Comparison of ENCODE assay signal across 10 cellular contexts in the genomic region with DNA sequence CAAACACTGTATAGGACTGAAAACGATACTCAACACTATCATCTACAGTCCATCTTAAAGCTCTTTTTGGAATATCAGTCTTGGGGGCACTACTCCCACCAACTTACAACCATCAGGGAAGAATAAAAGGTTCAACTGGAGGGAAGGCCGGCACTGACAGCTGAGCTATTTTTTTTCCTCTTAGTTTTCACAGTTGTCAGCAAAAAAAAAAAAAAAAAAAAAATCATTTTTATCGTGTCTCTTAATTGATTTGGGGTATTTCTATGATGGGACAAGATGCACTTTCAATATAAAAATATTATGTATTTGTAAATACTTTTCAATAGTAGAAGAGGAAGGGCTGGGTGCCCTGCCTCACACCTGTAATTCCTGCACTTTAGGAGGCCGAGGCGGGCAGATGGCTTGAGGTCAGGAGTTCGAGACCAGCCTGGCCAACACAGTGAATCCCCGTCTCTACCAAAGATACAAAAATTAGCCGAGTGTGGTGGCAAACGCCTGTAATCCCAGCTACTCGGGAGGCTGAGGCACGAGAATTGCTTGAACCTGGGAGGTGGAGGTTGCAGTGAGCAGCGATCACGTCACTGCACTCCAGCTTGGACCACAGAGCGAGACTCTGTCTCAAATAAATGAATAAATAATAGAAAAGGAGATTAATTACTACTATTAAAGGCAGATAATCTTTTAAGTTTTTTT. TPM values are rescaled to one million over a fixed set of nuclear protein-coding genes. Genes with fewer than 3 reads are reported as not detected.
A peak's percentile ranks its signal among the peaks of the same experiment; 100 is the strongest.
DNase-seq lines count a peak whose midpoint lies in the region; ATAC-seq, FAIRE-seq and TF ChIP-seq lines count a peak whose summit lies in the region.
"Had no signal": no experiment of that assay in that cellular context is flagged by ENCODE, and none has a peak within 500 bp of the region (broad histone marks: within the 10 kb centered on the region; RNA-seq: fewer than 3 reads in every experiment).

No MANE protein-coding gene starts in this region.

- H3K4me3 Mint-ChIP-seq in CD4-positive, alpha-beta memory T cell: peak overlapping the region; percentile 25 to 92 (median 63)
- H3K4me3 Mint-ChIP-seq in astrocyte (ENCODE audit: unreplicated experiment): no peak overlapping the region

- TF ChIP-seq CTCF in astrocyte (IDR thresholded peaks at IDR 0.05; ENCODE audit: insufficient read depth, low read depth, low read length): no peak

- peak overlapping the region; percentile 88 for H3K27ac ChIP-seq in CD4-positive, alpha-beta memory T cell (ENCODE audit: low read depth, low read length)
- H3K27ac ChIP-seq in KOPT-K1 (ENCODE audit: low read depth, low read length, poor library complexity, severe bottlenecking): peak overlapping the region; percentile 85
- H3K27ac ChIP-seq in astrocyte (ENCODE audit: low read depth, low read length): peak overlapping the region; percentile 92

- H3K27me3 Mint-ChIP-seq in CD4-positive, alpha-beta memory T cell: no peaks in the 10 kb centered on the region
- no peaks in the 10 kb centered on the region for H3K27me3 Mint-ChIP-seq in astrocyte (ENCODE audit: low read depth, unreplicated experiment)

- intact Hi-C loops in CD4-positive, alpha-beta memory T cell (cut with micrococcal nuclease): no loop called here

- H3K9me3 ChIP-seq in CD4-positive, alpha-beta memory T cell (ENCODE audit: control insufficient read depth in 1 of 2, low read length in 2 of 2): no peaks in the 10 kb centered on the region
- H3K9me3 ChIP-seq in KOPT-K1 (ENCODE audit: insufficient read depth, low read length, poor library complexity, severe bottlenecking): no peaks in the 10 kb centered on the region
- no peaks in the 10 kb centered on the region for H3K9me3 ChIP-seq in astrocyte (ENCODE audit: insufficient read depth, low read depth, low read length)
- no peaks in the 10 kb centered on the region for H3K9me3 ChIP-seq in mucosa of stomach (ENCODE audit: control insufficient read depth, low read length)

- peak overlapping the region; percentile 63 to 100 (median 88) for H3K27ac Mint-ChIP-seq in CD4-positive, alpha-beta memory T cell
- H3K27ac Mint-ChIP-seq in astrocyte (ENCODE audit: unreplicated experiment): no peak overlapping the region

- POLR2A ChIA-PET in CD4-positive, alpha-beta memory T cell (lab: Charles Lee; ENCODE audit: partially characterized antibody): interaction anchor here (0.9 kb wide), 1 partner anchor 10 kb away, joined by 3 read pairs; no protein-coding TSS in a partner anchor

- peaks cover 0 to 2% (median 0%) of the 10 kb centered on the region in 8 donors for H3K9me3 Mint-ChIP-seq in CD4-positive, alpha-beta memory T cell
- H3K9me3 Mint-ChIP-seq in astrocyte (ENCODE audit: unreplicated experiment): no peaks in the 10 kb centered on the region

- H3K9ac ChIP-seq in astrocyte (ENCODE audit: low read length) (peak overlapping the region; percentile 92), mucosa of stomach (ENCODE audit: low read length) (peak overlapping the region; percentile 77)

- peaks cover 89% of the 10 kb centered on the region for H3K79me2 ChIP-seq in astrocyte (ENCODE audit: insufficient read depth, low read length)

- H3K4me1 ChIP-seq in CD4-positive, alpha-beta memory T cell (ENCODE audit: insufficient read depth, low read length): peaks cover 54% of the 10 kb centered on the region
- peaks cover 11% of the 10 kb centered on the region for H3K4me1 ChIP-seq in astrocyte (ENCODE audit: insufficient read depth, low read length)
- H3K4me1 ChIP-seq in mucosa of stomach (ENCODE audit: control insufficient read depth, insufficient read depth, low read length): no peaks in the 10 kb centered on the region

- H3K4me2 ChIP-seq in astrocyte (ENCODE audit: low read length): peak overlapping the region; percentile 89

- DNase-seq in CD4-positive, alpha-beta memory T cell: no peak
- DNase-seq in astrocyte (ENCODE audit: low read depth) (no peak), NOMO-1 treated with dmso at 0.1 percent for 144 hours (lab: John Stamatoyannopoulos, UW; ENCODE audit: unreplicated experiment) (no peak), NCI-H2171 treated with DMSO at 0.1 percent for 48 hours (lab: John Stamatoyannopoulos, UW) (no peak), NCI-H226 (no peak)
- DNase-seq: NCI-H1048 had no signal

- peaks cover 0 to 23% of the 10 kb centered on the region in 2 donors for H3K36me3 Mint-ChIP-seq in CD4-positive, alpha-beta memory T cell
- H3K36me3 Mint-ChIP-seq in astrocyte (ENCODE audit: low read depth, unreplicated experiment): no peaks in the 10 kb centered on the region

- H3K4me3 ChIP-seq in CD4-positive, alpha-beta memory T cell (ENCODE audit: low read length in 2 of 2): no peak overlapping the region
- H3K4me3 ChIP-seq in astrocyte (ENCODE audit: insufficient read depth, low read depth, low read length) (peak overlapping the region; percentile 85), mucosa of stomach (ENCODE audit: low read length) (no peak overlapping the region)

- H3K4me1 Mint-ChIP-seq in CD4-positive, alpha-beta memory T cell: peaks cover 28 to 62% (median 44%) of the 10 kb centered on the region in 4 donors
- H3K4me1 Mint-ChIP-seq in astrocyte (ENCODE audit: low read depth, unreplicated experiment): peaks cover 15% of the 10 kb centered on the region

- H3K36me3 ChIP-seq in CD4-positive, alpha-beta memory T cell (ENCODE audit: insufficient read depth, low read length): no peaks in the 10 kb centered on the region
- H3K36me3 ChIP-seq in KOPT-K1 (ENCODE audit: insufficient read depth, low read length) (no peaks in the 10 kb centered on the region; the same call in 1 of the 2 replicates), astrocyte (ENCODE audit: insufficient read depth, low read length) (no peaks in the 10 kb centered on the region), mucosa of stomach (ENCODE audit: control insufficient read depth, insufficient read depth, low read length) (no peaks in the 10 kb centered on the region)

- ATAC-seq in GM18517 (IDR thresholded peaks at IDR 0.05; ENCODE audit: unreplicated experiment): no peak

- no peak overlapping the region for H2AFZ ChIP-seq in astrocyte (ENCODE audit: low read depth, low read length)

- no peaks in the 10 kb centered on the region for H4K20me1 ChIP-seq in astrocyte (ENCODE audit: insufficient read depth, low read length)

- H3K27me3 ChIP-seq in CD4-positive, alpha-beta memory T cell (ENCODE audit: insufficient read depth, low read length): no peaks in the 10 kb centered on the region
- H3K27me3 ChIP-seq in astrocyte (ENCODE audit: insufficient read depth, low read length) (no peaks in the 10 kb centered on the region), mucosa of stomach (ENCODE audit: control insufficient read depth, insufficient read depth, low read length) (no peaks in the 10 kb centered on the region)

- no peak for FAIRE-seq in astrocyte (lab: Jason Lieb, UNC)
- FAIRE-seq: colon had no signal

- CTCF ChIA-PET in CD4-positive, alpha-beta memory T cell (lab: Charles Lee; ENCODE audit: partially characterized antibody): interaction anchor here (0.7 to 0.8 kb wide), 2 partner anchors 27 to 611 kb away, joined by 3 read pairs; no protein-coding TSS in a partner anchor

RNA-seq across cellular contexts. Expression of a gene that starts 1.5 kb away (rescaled TPM):
- 1 to 10 TPM in 1 of 2 experiments, under 1 TPM in 1; 0.81 to 1.1 TPM for total RNA-seq in CD4-positive, alpha-beta memory T cell
- polyA plus RNA-seq in CD4-positive, alpha-beta memory T cell: 1 to 10 TPM in 1 of 2 donors, under 1 TPM in 1; 0.50 to 1.7 TPM
- total RNA-seq in astrocyte: 2.5 and 3.8 TPM in 2 replicates

RNA-seq across cellular contexts. Expression of a gene that starts 1.7 kb away (rescaled TPM):
- total RNA-seq in CD4-positive, alpha-beta memory T cell: 10 to 100 TPM; 11.8 to 14.0 TPM
- polyA plus RNA-seq in CD4-positive, alpha-beta memory T cell: 1 to 10 TPM; 6.6 to 7.3 TPM
- total RNA-seq in astrocyte: 10.8 and 13.7 TPM in 2 replicates
